Comparison of ENCODE assay signal across 20 cellular contexts in the genomic region with DNA sequence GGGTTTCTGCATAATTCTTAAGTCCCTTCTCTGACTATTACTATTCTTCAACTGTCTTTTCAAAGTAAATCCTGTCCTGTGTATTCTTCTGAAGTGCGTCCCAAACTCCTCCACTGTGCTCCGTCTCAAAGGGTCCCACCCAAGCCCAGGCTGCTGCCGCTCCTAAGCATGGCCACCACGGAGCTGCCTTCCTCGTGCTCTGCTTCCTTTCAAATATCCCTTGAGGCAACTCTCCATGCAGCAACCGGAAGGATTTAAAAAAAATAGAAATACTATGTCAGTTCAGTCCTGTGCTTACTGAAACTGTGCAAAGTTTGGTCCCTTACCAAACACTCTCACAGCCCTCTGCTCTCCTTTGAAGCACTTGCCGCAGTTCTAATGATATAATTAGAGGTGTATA.
DNase-seq lines count a peak whose midpoint lies in the region; ATAC-seq and TF ChIP-seq lines count a peak whose summit lies in the region.
"Had no signal": no experiment of that assay in that cellular context is flagged by ENCODE, and none has a peak within 500 bp of the region (broad histone marks: within the 10 kb centered on the region; RNA-seq: fewer than 3 reads in every experiment).

No MANE protein-coding gene starts in this region.

- no peaks in the 10 kb centered on the region for H3K9me3 Mint-ChIP-seq in HFFc6
- H3K9me3 Mint-ChIP-seq in effector memory CD8-positive, alpha-beta T cell = no peaks in the 10 kb centered on the region
- H3K9me3 Mint-ChIP-seq in osteocyte (ENCODE audit: unreplicated experiment) = no peaks in the 10 kb centered on the region
- no peaks in the 10 kb centered on the region for H3K9me3 Mint-ChIP-seq in immature natural killer cell
- H3K9me3 Mint-ChIP-seq: CD4-positive, alpha-beta memory T cell; IgD-negative memory B cell had no signal

- H4K20me1 ChIP-seq in BLaER1 treated with 17β-estradiol and CSF1 and Interleukin-3, amounts not matched to agents 10 nM and 100 nM = peaks cover 0 to 7% (median 0%) of the 10 kb centered on the region in 11 experiments; a peak in 2 of 22 replicates

- peak overlapping the region in 2 of 11 experiments; percentile 0 to 10; a peak in 3 of 22 replicates for H3K27ac ChIP-seq in BLaER1 treated with 17β-estradiol and CSF1 and Interleukin-3, amounts not matched to agents 10 nM and 100 nM
- H3K27ac ChIP-seq: SJSA1 had no signal

- no peak overlapping the region for H3K4me3 Mint-ChIP-seq in HFFc6
- no peak overlapping the region for H3K4me3 Mint-ChIP-seq in effector memory CD8-positive, alpha-beta T cell
- H3K4me3 Mint-ChIP-seq in osteocyte (ENCODE audit: unreplicated experiment) = no peak overlapping the region
- no peak overlapping the region for H3K4me3 Mint-ChIP-seq in immature natural killer cell
- H3K4me3 Mint-ChIP-seq: CD4-positive, alpha-beta memory T cell had no signal

- peaks cover 11 to 52% (median 37%) of the 10 kb centered on the region in 10 experiments for H3K4me1 ChIP-seq in BLaER1 treated with 17β-estradiol and CSF1 and Interleukin-3, amounts not matched to agents 10 nM and 100 nM

- no peak for ATAC-seq in effector memory CD8-positive, alpha-beta T cell (replicated peaks)
- ATAC-seq: HCT116 had no signal

- H3K36me3 Mint-ChIP-seq in HFFc6 (ENCODE audit: low read depth) = peaks cover 43% of the 10 kb centered on the region
- peaks cover 65% of the 10 kb centered on the region for H3K36me3 Mint-ChIP-seq in effector memory CD8-positive, alpha-beta T cell (ENCODE audit: insufficient read depth)
- H3K36me3 Mint-ChIP-seq in osteocyte (ENCODE audit: unreplicated experiment) = peaks cover 67% of the 10 kb centered on the region
- peaks cover 32 to 67% (median 44%) of the 10 kb centered on the region in 3 donors for H3K36me3 Mint-ChIP-seq in immature natural killer cell

- peaks cover 23% of the 10 kb centered on the region for H3K4me1 Mint-ChIP-seq in HFFc6 (ENCODE audit: low read depth)
- H3K4me1 Mint-ChIP-seq in effector memory CD8-positive, alpha-beta T cell (ENCODE audit: low read depth in 2 of 2) = no peaks in the 10 kb centered on the region
- H3K4me1 Mint-ChIP-seq in osteocyte (ENCODE audit: unreplicated experiment) = peaks cover 24% of the 10 kb centered on the region
- no peaks in the 10 kb centered on the region for H3K4me1 Mint-ChIP-seq in immature natural killer cell
- H3K4me1 Mint-ChIP-seq: CD4-positive, alpha-beta memory T cell; IgD-negative memory B cell had no signal

- H3K9me3 ChIP-seq in BLaER1 treated with 17β-estradiol and CSF1 and Interleukin-3, amounts not matched to agents 10 nM and 100 nM (replicated peaks in 1 of 11) = 0 out of 22 replicates have a peak, but pooled peaks cover 0 to 9% (median 0%) of the 10 kb centered on the region in 11 experiments
- H3K9me3 ChIP-seq: SJSA1 had no signal

- H3K4me2 ChIP-seq in BLaER1 treated with 17β-estradiol and CSF1 and Interleukin-3, amounts not matched to agents 10 nM and 100 nM = peak overlapping the region in 10 of 11 experiments; percentile 9 to 76 (median 64); a peak in 20 of 22 replicates

- peak overlapping the region in 4 of 11 experiments; percentile 1 to 42 (median 12); a peak in 3 of 22 replicates for H3K9ac ChIP-seq in BLaER1 treated with 17β-estradiol and CSF1 and Interleukin-3, amounts not matched to agents 10 nM and 100 nM

- H3K4me3 ChIP-seq in BLaER1 treated with 17β-estradiol and CSF1 and Interleukin-3, amounts not matched to agents 10 nM and 100 nM = no peak overlapping the region
- H3K4me3 ChIP-seq: SJSA1 had no signal

- peaks cover 74 to 99% (median 94%) of the 10 kb centered on the region in 11 experiments for H3K36me3 ChIP-seq in BLaER1 treated with 17β-estradiol and CSF1 and Interleukin-3, amounts not matched to agents 10 nM and 100 nM

- H3K27ac Mint-ChIP-seq in HFFc6 (peak overlapping the region; percentile 51; the same call in 1 of the 2 replicates), osteocyte (ENCODE audit: unreplicated experiment) (peak overlapping the region; percentile 48), immature natural killer cell (no peak overlapping the region)
- H3K27ac Mint-ChIP-seq in effector memory CD8-positive, alpha-beta T cell = peak overlapping the region; percentile 46 to 66
- H3K27ac Mint-ChIP-seq: IgD-negative memory B cell had no signal

- no peaks in the 10 kb centered on the region for H3K27me3 ChIP-seq in BLaER1 treated with 17β-estradiol and CSF1 and Interleukin-3, amounts not matched to agents 10 nM and 100 nM
- H3K27me3 ChIP-seq: SJSA1 had no signal

- H3K27me3 Mint-ChIP-seq in HFFc6 (ENCODE audit: insufficient read depth) (no peaks in the 10 kb centered on the region; the same call in 1 of the 2 replicates), osteocyte (ENCODE audit: unreplicated experiment) (no peaks in the 10 kb centered on the region), immature natural killer cell (ENCODE audit: low read depth in 3 of 3) (no peaks in the 10 kb centered on the region)
- H3K27me3 Mint-ChIP-seq in effector memory CD8-positive, alpha-beta T cell = no peaks in the 10 kb centered on the region
- H3K27me3 Mint-ChIP-seq: CD4-positive, alpha-beta memory T cell; IgD-negative memory B cell had no signal

- DNase-seq in HFFc6 (no peak), osteocyte (ENCODE audit: extremely low spot score, unreplicated experiment) (peak; percentile 57), SKM-1 treated with dmso at 0.1 percent for 144 hours (lab: John Stamatoyannopoulos, UW; ENCODE audit: unreplicated experiment) (no peak), immature natural killer cell (no peak), EL (no peak)
- no peak for DNase-seq in effector memory CD8-positive, alpha-beta T cell
- DNase-seq: Calu3; CD4-positive, alpha-beta memory T cell; DMS153; GF-D8; GOT3; Karpas-422; NCI-H1417; NCI-H187; NCI-H446; NCI-H526 had no signal

- TF ChIP-seq CTCF in HFFc6 (IDR thresholded peaks at IDR 0.05) (no peak), osteocyte (IDR thresholded peaks at IDR 0.05) (no peak)

Comparison
In these comparisons a context has a peak if more than half of its experiments do, and no peak if none do; other contexts are left out.
1. H3K27ac Mint-ChIP-seq: peak in HFFc6 (single experiment), effector memory CD8-positive, alpha-beta T cell (2 of 2) and osteocyte (single experiment); none in immature natural killer cell (0 of 6).